In the genomic region with DNA sequence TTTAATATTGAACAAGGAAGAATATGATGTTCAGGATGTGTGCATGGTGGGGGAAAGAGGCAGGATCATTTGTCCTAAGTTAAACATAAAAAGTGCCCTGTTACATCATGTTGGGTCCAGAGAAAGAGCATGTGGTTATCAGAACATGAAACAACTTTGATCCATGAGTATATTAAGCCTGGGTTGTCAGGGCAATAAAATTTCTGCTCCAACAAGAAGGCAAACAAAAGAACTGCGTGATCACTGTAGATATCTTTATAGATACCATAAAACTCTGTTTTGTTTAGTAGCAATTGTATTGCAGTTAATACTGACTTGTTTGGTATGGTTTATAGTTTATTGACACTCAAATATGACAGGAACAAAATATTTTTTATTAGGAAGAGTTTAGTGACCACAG, we compare ENCODE assay signal across 22 cellular contexts. TPM values are rescaled to one million over a fixed set of nuclear protein-coding genes. Genes with fewer than 3 reads are reported as not detected.
DNase-seq lines count a peak whose midpoint lies in the region; FAIRE-seq and TF ChIP-seq lines count a peak whose summit lies in the region.
"Had no signal": no experiment of that assay in that cellular context is flagged by ENCODE, and none has a peak within 500 bp of the region (broad histone marks: within the 10 kb centered on the region; RNA-seq: fewer than 3 reads in every experiment).

No MANE protein-coding gene starts in this region.

- TF ChIP-seq CTCF in LNCaP clone FGC (IDR thresholded peaks at IDR 0.05; ENCODE audit: control insufficient read depth, extremely low read depth, insufficient read depth) (no peak), prostate gland (IDR thresholded peaks at IDR 0.05) (no peak), adrenal gland (IDR thresholded peaks at IDR 0.05) (no peak)

- no peaks in the 10 kb centered on the region for H3K36me3 ChIP-seq in prostate gland
- H3K36me3 ChIP-seq in adrenal gland (replicated peaks in 1 of 2), result no peaks in the 10 kb centered on the region
- H3K36me3 ChIP-seq: BLaER1 had no signal

- TF ChIP-seq POLR2A in prostate gland (IDR thresholded peaks at IDR 0.05) (no peak), adrenal gland (IDR thresholded peaks at IDR 0.05) (no peak)

- no peak overlapping the region for H3K27ac ChIP-seq in prostate gland
- no peak overlapping the region for H3K27ac ChIP-seq in adrenal gland
- H3K27ac ChIP-seq: BLaER1 had no signal

- intact Hi-C loops in prostate gland (cut with DNase I) (no loop called here), adrenal gland (cut with DNase I) (no loop called here)

- no peak overlapping the region for H3K4me3 ChIP-seq in LNCaP clone FGC (ENCODE audit: low read depth, low read length)
- no peak overlapping the region for H3K4me3 ChIP-seq in prostate gland
- H3K4me3 ChIP-seq in adrenal gland, result no peak overlapping the region
- H3K4me3 ChIP-seq: BLaER1 had no signal

- H3K4me1 ChIP-seq in prostate gland (replicated peaks) (no peaks in the 10 kb centered on the region), adrenal gland (replicated peaks in 1 of 2) (no peaks in the 10 kb centered on the region)

- 18% methylated on average over 1 of the region's 1 CpG for WGBS in prostate gland
- WGBS in adrenal gland, 4 donors, result 71 to 86% (median 80%) methylated on average over 1 of the region's 1 CpG

- H3K27me3 ChIP-seq in prostate gland (replicated peaks; ENCODE audit: insufficient read depth) (no peaks in the 10 kb centered on the region), adrenal gland (no peaks in the 10 kb centered on the region)
- H3K27me3 ChIP-seq: BLaER1 had no signal

- H3K9me3 ChIP-seq in prostate gland, result no peaks in the 10 kb centered on the region
- no peaks in the 10 kb centered on the region for H3K9me3 ChIP-seq in adrenal gland (replicated peaks in 1 of 3)
- H3K9me3 ChIP-seq: BLaER1 had no signal

- peak; percentile 43 for FAIRE-seq in colon (lab: Jason Lieb, UNC)
- FAIRE-seq: G401.6, GM12891, HepG2, HTR-8/SVneo had no signal

- DNase-seq in DMS153 treated with DMSO at 0.1 percent for 48 hours (lab: John Stamatoyannopoulos, UW; ENCODE audit: unreplicated experiment) (peak; percentile 14), LNCaP clone FGC (ENCODE audit: low read depth) (peak; percentile 100), prostate gland (ENCODE audit: low spot score) (peak; percentile 47), NCI-H2029 treated with DMSO at 0.1 percent for 48 hours (lab: John Stamatoyannopoulos, UW) (no peak), adrenal gland (no peak), NCI-H1694 treated with DMSO at 0.1 percent for 48 hours (lab: John Stamatoyannopoulos, UW) (no peak)
- no peak for DNase-seq in effector CD4-positive, alpha-beta T cell
- DNase-seq: AML-193; CD4-positive, CD25-positive, alpha-beta regulatory T cell; DMS 273 treated with DMSO at 0.1 percent for 48 hours; DMS79 treated with DMSO at 0.1 percent for 48 hours; EL; GOT3; H9; HFFc6 had no signal

RNA-seq across cellular contexts. Expression of a gene that starts 35.2 kb away (rescaled TPM):
- total RNA-seq in prostate gland (under 1 TPM in 1 of 2 donors, not detected in 1; 0.14 TPM), adrenal gland (under 1 TPM in 2 of 8 donors, not detected in 6; 0.07 to 0.14 TPM)
- not detected for polyA plus RNA-seq in adrenal gland
- total RNA-seq: A673; CD4-positive, CD25-positive, alpha-beta regulatory T cell; H9; HepG2; HFFc6 had no signal
- polyA plus RNA-seq: CD4-positive, CD25-positive, alpha-beta regulatory T cell; HepG2 had no signal

Comparison
In these comparisons a context has a peak if more than half of its experiments do, and no peak if none do; other contexts are left out.
1. DNase-seq: peak in DMS153 treated with DMSO at 0.1 percent for 48 hours (single experiment), LNCaP clone FGC (single experiment) and prostate gland (single experiment); none in NCI-H2029 treated with DMSO at 0.1 percent for 48 hours (single experiment), adrenal gland (0 of 7), NCI-H1694 treated with DMSO at 0.1 percent for 48 hours (single experiment) and effector CD4-positive, alpha-beta T cell (single experiment).